8 cellular contexts compared by ENCODE assay signal in genomic region chr9:34701769-34702736, GRCh38. TPM values are rescaled to one million over a fixed set of nuclear protein-coding genes. Genes with fewer than 3 reads are reported as not detected.
DNase-seq lines count a peak whose midpoint lies in the region; ATAC-seq and TF ChIP-seq lines count a peak whose summit lies in the region.

No MANE protein-coding gene starts in this region.

- CTCF ChIA-PET in AG04450 (lab: Charles Lee) (interaction anchor here (0.5 to 3.7 kb wide), 49 partner anchors 8 to 763 kb away, joined by 3 to 40 read pairs (median 4); partner anchors contain the start of genes CCL19, CCL21, GALT and RPP25L), RWPE1 (lab: Yijun Ruan, JAX) (interaction anchor here (0.5 to 1.4 kb wide), 12 partner anchors 16 to 167 kb away, joined by 3 to 5 read pairs (median 3); partner anchors contain the start of genes DCTN3, GALT and SIGMAR1)

- H3K9me3 Mint-ChIP-seq in IgD-negative memory B cell (no peaks in the 10 kb centered on the region), nephron (no peaks in the 10 kb centered on the region)

- H3K9me3 ChIP-seq in AG04450 (ENCODE audit: control insufficient read depth, insufficient read depth, low read length), result no peaks in the 10 kb centered on the region

- peak; percentile 78 for ATAC-seq in GM18909 (IDR thresholded peaks at IDR 0.05; ENCODE audit: poor library complexity, unreplicated experiment)

- peaks cover 14% of the 10 kb centered on the region for H3K27me3 ChIP-seq in AG04450 (ENCODE audit: control insufficient read depth, insufficient read depth, low read length)

- POLR2A ChIA-PET in AG04450 (lab: Yijun Ruan, JAX) (interaction anchor here (0.5 kb wide), 1 partner anchor 90 kb away, joined by 3 read pairs; no protein-coding TSS in a partner anchor), RWPE1 (lab: Yijun Ruan, JAX; ENCODE audit: low non-redundant PET) (no interaction called here)

- H3K27me3 Mint-ChIP-seq in IgD-negative memory B cell (peaks cover 5% of the 10 kb centered on the region), nephron (ENCODE audit: low read depth) (peaks cover 30% of the 10 kb centered on the region)

- peak; percentile 42 for DNase-seq in AG04450 (ENCODE audit: low read depth, low spot score)
- DNase-seq in RWPE1 (ENCODE audit: low spot score), result peak; percentile 74
- peak; percentile 43 for DNase-seq in activated gamma-delta T cell (lab: John Stamatoyannopoulos, UW)
- peak; percentile 89 for DNase-seq in fibroblast of the conjunctiva (ENCODE audit: low read depth)
- DNase-seq in stimulated activated naive CD4-positive, alpha-beta T cell (lab: John Stamatoyannopoulos, UW), result peak; percentile 60 to 77 (median 71)

- H3K4me3 Mint-ChIP-seq in IgD-negative memory B cell, result peak overlapping the region; percentile 50 to 80 (median 67)
- peak overlapping the region; percentile 73 to 85 (median 84) for H3K4me3 Mint-ChIP-seq in nephron

- H3K4me3 ChIP-seq in AG04450 (ENCODE audit: low read depth, low read length), result peak overlapping the region; percentile 62

- peak; percentile 99 for TF ChIP-seq CTCF in AG04450 (IDR thresholded peaks at IDR 0.05; ENCODE audit: low read depth, low read length)
- TF ChIP-seq CTCF in RWPE1 (conservative IDR thresholded peaks at IDR 0.05; ENCODE audit: low read depth), result peak; percentile 98
- TF ChIP-seq CTCF in nephron (IDR thresholded peaks at IDR 0.05; ENCODE audit: unreplicated experiment in 3 of 3), result peak; percentile 98 to 100 (median 99)

- H3K27ac Mint-ChIP-seq in IgD-negative memory B cell (peak overlapping the region in 1 of 3 donors; percentile 81), nephron (peak overlapping the region in 2 of 3 experiments; percentile 24 to 59)

- H3K4me1 Mint-ChIP-seq in IgD-negative memory B cell (peaks cover 0 to 12% (median 10%) of the 10 kb centered on the region in 3 donors), nephron (peaks cover 11% of the 10 kb centered on the region)

- H3K27ac ChIP-seq in AG04450 (ENCODE audit: low read depth, low read length), result no peak overlapping the region
- H3K27ac ChIP-seq in RWPE1, result no peak overlapping the region

- H3K36me3 Mint-ChIP-seq in IgD-negative memory B cell, result no peaks in the 10 kb centered on the region
- no peaks in the 10 kb centered on the region for H3K36me3 Mint-ChIP-seq in nephron (ENCODE audit: low read depth)

RNA-seq across cellular contexts. Expression of gene CCL21, which starts 7.9 kb away (rescaled TPM):
- polyA plus RNA-seq in AG04450 (2011; rRNA removed) (not detected in 2 replicates), IgD-negative memory B cell (not detected)
- not detected in 2 replicates for polyA minus RNA-seq in AG04450 (2011; rRNA and poly(A)+ RNA removed)

RNA-seq across cellular contexts. Expression of gene CCL19, which starts 11.0 kb away (rescaled TPM):
- polyA plus RNA-seq in AG04450 (2011; rRNA removed) (not detected in 2 replicates), IgD-negative memory B cell (not detected)
- polyA minus RNA-seq in AG04450 (2011; rRNA and poly(A)+ RNA removed), result not detected in 2 replicates

RNA-seq across cellular contexts. Expression of gene CCL27, which starts 39.6 kb away (rescaled TPM):
- not detected in 2 replicates for polyA plus RNA-seq in AG04450 (2011; rRNA removed)
- not detected in 2 replicates for polyA minus RNA-seq in AG04450 (2011; rRNA and poly(A)+ RNA removed)
- polyA plus RNA-seq in IgD-negative memory B cell, result not detected

RNA-seq across cellular contexts. Expression of gene IL11RA, which starts 50.1 kb away (rescaled TPM):
- polyA plus RNA-seq in AG04450 (2011; rRNA removed) (14.6 and 19.0 TPM in 2 replicates), IgD-negative memory B cell (4.7 TPM)
- polyA minus RNA-seq in AG04450 (2011; rRNA and poly(A)+ RNA removed), result 13.8 and 15.7 TPM in 2 replicates

RNA-seq across cellular contexts. Expression of gene GALT, which starts 55.6 kb away (rescaled TPM):
- 24.8 and 28.4 TPM in 2 replicates for polyA plus RNA-seq in AG04450 (2011; rRNA removed)
- 16.5 and 21.4 TPM in 2 replicates for polyA minus RNA-seq in AG04450 (2011; rRNA and poly(A)+ RNA removed)
- 37.2 TPM for polyA plus RNA-seq in IgD-negative memory B cell
